36 cellular contexts compared by ENCODE assay signal in genomic region chr9:122656378-122656777, GRCh38. TPM values are rescaled to one million over a fixed set of nuclear protein-coding genes. Genes with fewer than 3 reads are reported as not detected.
"Had no signal": no experiment of that assay in that cellular context is flagged by ENCODE, and none has a peak within 500 bp of the region (broad histone marks: within the 10 kb centered on the region; RNA-seq: fewer than 3 reads in every experiment).

No MANE protein-coding gene starts in this region.

- H3K9me3 ChIP-seq: Peyer's patch had no signal

- H3K36me3 ChIP-seq: Peyer's patch, WERI-Rb-1 had no signal

- DNase-seq: activated CD4-positive, alpha-beta memory T cell treated with anti-CD3 and anti-CD28 coated beads, Interleukin-2, amount 10 ng/mL, durations not matched to agents 7 days and 5 days; activated CD4-positive, alpha-beta T cell treated with anti-CD3 and anti-CD28 coated beads for 1 hour; activated CD4-positive, alpha-beta T cell treated with anti-CD3 and anti-CD28 coated beads for 48 hours; activated CD4-positive, CD25-positive, alpha-beta regulatory T cell; activated CD8-positive, alpha-beta memory T cell treated with anti-CD3 and anti-CD28 coated beads for 24 hours; activated CD8-positive, alpha-beta memory T cell treated with anti-CD3 and anti-CD28 coated beads, Interleukin-2, amount 10 ng/mL, durations not matched to agents 7 days and 5 days; activated CD8-positive, alpha-beta memory T cell treated with anti-CD3 and anti-CD28 coated beads, Interleukin-2, amount 50 U/mL, for 48 hours; activated effector memory CD4-positive, alpha-beta T cell treated with anti-CD3 and anti-CD28 coated beads, Interleukin-2, amount 50 U/mL, for 16 hours; activated naive CD4-positive, alpha-beta T cell; activated naive CD4-positive, alpha-beta T cell treated with anti-CD3 and anti-CD28 coated beads, Interleukin-2, amount 50 U/mL, for 16 hours; activated naive CD8-positive, alpha-beta T cell treated with anti-CD3 and anti-CD28 coated beads for 36 hours; activated T-cell treated with anti-CD3 and anti-CD28 coated beads, Interleukin-2, amount 50 U/mL, for 72 hours; amniotic stem cell; aorta; NCI-H1092 treated with DMSO at 0.1 percent for 48 hours; NCI-H1417; NCI-H146; NCI-H187; NCI-H2029 treated with DMSO at 0.1 percent for 48 hours; NCI-H2107; NCI-H2171; NCI-H510A; NCI-H526; NCI-H748 treated with DMSO at 0.1 percent for 48 hours; NK-92 treated with Interleukin-12 subunit alpha and Interleukin-12 subunit beta, amount 100 ng/mL, for 24 hours; PC-3; Peyer's patch; RPMI8226; T1000; WERI-Rb-1 had no signal

- H3K27ac ChIP-seq: Peyer's patch, SK-N-MC, WERI-Rb-1 had no signal

- H3K4me3 ChIP-seq: K562, Peyer's patch, SK-N-MC had no signal

- H3K4me1 ChIP-seq: Peyer's patch had no signal

- H3K27me3 ChIP-seq: Peyer's patch had no signal

- ATAC-seq: activated CD8-positive, alpha-beta memory T cell treated with anti-CD3 and anti-CD28 coated beads, Interleukin-2, amount 10 ng/mL, durations not matched to agents 7 days and 5 days; activated T-cell treated with anti-CD3 and anti-CD28 coated beads, Interleukin-2, amount 50 U/mL, for 72 hours; activated T-helper 17 cell treated with anti-CD3 and anti-CD28 coated beads, Interleukin-2, amount 50 U/mL, for 72 hours; K562; PC-3 had no signal

RNA-seq across cellular contexts. Expression of gene OR1B1, which starts 1.0 kb away (rescaled TPM):
- total RNA-seq: activated CD4-positive, alpha-beta memory T cell treated with anti-CD3 and anti-CD28 coated beads, Interleukin-2, amount 10 ng/mL, durations not matched to agents 7 days and 5 days; activated naive CD8-positive, alpha-beta T cell treated with anti-CD3 and anti-CD28 coated beads for 36 hours; activated T-cell treated with anti-CD3 and anti-CD28 coated beads, Interleukin-2, amount 50 U/mL, for 72 hours; aorta; K562; M059J; PC-3; T-helper 1 cell treated with Interleukin-12 subunit alpha and Interleukin-12 subunit beta and Interleukin-4 antibody, amounts not matched to agents 30 ng/mL and 1 ng/mL, for 36 hours; T-helper 2 cell treated with Interferon-gamma antibody and Interleukin-4, amounts not matched to agents 100 ng/mL and 5 ng/mL, for 36 hours had no signal
- polyA plus RNA-seq: aorta, K562 had no signal

RNA-seq across cellular contexts. Expression of gene OR1L1, which starts 5.1 kb away (rescaled TPM):
- total RNA-seq: activated CD4-positive, alpha-beta memory T cell treated with anti-CD3 and anti-CD28 coated beads, Interleukin-2, amount 10 ng/mL, durations not matched to agents 7 days and 5 days; activated CD8-positive, alpha-beta memory T cell treated with anti-CD3 and anti-CD28 coated beads, Interleukin-2, amount 10 ng/mL, durations not matched to agents 7 days and 5 days; activated naive CD8-positive, alpha-beta T cell treated with anti-CD3 and anti-CD28 coated beads for 36 hours; activated T-cell treated with anti-CD3 and anti-CD28 coated beads, Interleukin-2, amount 50 U/mL, for 72 hours; activated T-helper 17 cell treated with anti-CD3 and anti-CD28 coated beads, Interleukin-2, amount 50 U/mL, for 72 hours; aorta; K562; M059J; PC-3; Peyer's patch; T-helper 1 cell treated with Interleukin-12 subunit alpha and Interleukin-12 subunit beta and Interleukin-4 antibody, amounts not matched to agents 30 ng/mL and 1 ng/mL, for 36 hours; T-helper 2 cell treated with Interferon-gamma antibody and Interleukin-4, amounts not matched to agents 100 ng/mL and 5 ng/mL, for 36 hours had no signal
- polyA plus RNA-seq: aorta, K562 had no signal

RNA-seq across cellular contexts. Expression of gene OR1L3, which starts 18.6 kb away (rescaled TPM):
- total RNA-seq: activated CD4-positive, alpha-beta memory T cell treated with anti-CD3 and anti-CD28 coated beads, Interleukin-2, amount 10 ng/mL, durations not matched to agents 7 days and 5 days; activated CD8-positive, alpha-beta memory T cell treated with anti-CD3 and anti-CD28 coated beads, Interleukin-2, amount 10 ng/mL, durations not matched to agents 7 days and 5 days; activated naive CD8-positive, alpha-beta T cell treated with anti-CD3 and anti-CD28 coated beads for 36 hours; activated T-cell treated with anti-CD3 and anti-CD28 coated beads, Interleukin-2, amount 50 U/mL, for 72 hours; activated T-helper 17 cell treated with anti-CD3 and anti-CD28 coated beads, Interleukin-2, amount 50 U/mL, for 72 hours; aorta; K562; M059J; PC-3; Peyer's patch; T-helper 1 cell treated with Interleukin-12 subunit alpha and Interleukin-12 subunit beta and Interleukin-4 antibody, amounts not matched to agents 30 ng/mL and 1 ng/mL, for 36 hours; T-helper 2 cell treated with Interferon-gamma antibody and Interleukin-4, amounts not matched to agents 100 ng/mL and 5 ng/mL, for 36 hours had no signal
- polyA plus RNA-seq: aorta, K562 had no signal

RNA-seq across cellular contexts. Expression of gene OR1Q1, which starts 41.8 kb away (rescaled TPM):
- total RNA-seq: activated CD4-positive, alpha-beta memory T cell treated with anti-CD3 and anti-CD28 coated beads, Interleukin-2, amount 10 ng/mL, durations not matched to agents 7 days and 5 days; activated naive CD8-positive, alpha-beta T cell treated with anti-CD3 and anti-CD28 coated beads for 36 hours; aorta; K562; M059J; PC-3; Peyer's patch; T-helper 1 cell treated with Interleukin-12 subunit alpha and Interleukin-12 subunit beta and Interleukin-4 antibody, amounts not matched to agents 30 ng/mL and 1 ng/mL, for 36 hours; T-helper 2 cell treated with Interferon-gamma antibody and Interleukin-4, amounts not matched to agents 100 ng/mL and 5 ng/mL, for 36 hours had no signal
- polyA plus RNA-seq: aorta, K562 had no signal
